ENCODE assay signal across 21 cellular contexts in the genomic region with DNA sequence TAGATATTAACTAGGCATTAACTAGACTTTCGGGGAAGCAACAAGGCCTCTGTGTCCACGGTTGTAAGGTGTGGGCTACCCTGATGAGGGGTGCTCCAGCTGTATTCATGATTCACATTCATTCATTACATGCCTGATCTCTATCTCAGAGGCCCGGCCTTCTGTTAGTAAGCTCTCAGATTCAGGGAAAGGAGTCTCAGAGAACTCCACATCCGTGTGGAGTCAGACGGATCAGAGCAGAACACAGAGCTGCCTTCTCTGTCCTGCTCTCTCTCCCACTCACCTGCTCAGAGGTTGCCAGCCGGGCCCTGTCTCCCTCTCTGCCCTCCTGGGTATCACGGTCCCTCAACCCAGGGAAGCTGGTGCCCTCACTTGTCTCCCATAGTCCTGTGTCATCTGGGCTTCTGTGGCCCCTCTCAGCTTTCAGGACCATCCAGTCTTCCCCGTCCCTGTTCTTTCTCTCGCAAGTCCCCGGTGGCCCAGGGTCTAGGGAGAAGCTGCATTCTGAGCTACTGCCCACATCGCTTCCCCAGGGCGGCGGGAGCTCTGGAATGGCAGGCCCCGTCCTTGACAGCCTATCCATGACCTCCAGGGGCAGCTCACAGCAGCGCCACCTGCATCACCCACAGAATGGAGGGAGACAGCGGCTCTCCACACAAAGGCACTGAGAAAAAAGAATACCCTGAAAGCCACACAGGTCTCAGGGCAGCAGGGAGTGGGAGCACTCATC. TPM values are rescaled to one million over a fixed set of nuclear protein-coding genes. Genes with fewer than 3 reads are reported as not detected.
DNase-seq lines count a peak whose midpoint lies in the region; ATAC-seq and TF ChIP-seq lines count a peak whose summit lies in the region.
"Had no signal": no experiment of that assay in that cellular context is flagged by ENCODE, and none has a peak within 500 bp of the region (broad histone marks: within the 10 kb centered on the region; RNA-seq: fewer than 3 reads in every experiment).

No MANE protein-coding gene starts in this region.

- no peak overlapping the region for H3K4me3 ChIP-seq in GM23338
- H3K4me3 ChIP-seq: HAP-1, SK-N-MC had no signal

- no peaks in the 10 kb centered on the region for H3F3A ChIP-seq in GM23338 (replicated peaks; ENCODE audit: low read depth)

- H3K79me2 ChIP-seq in GM23338 (replicated peaks; ENCODE audit: insufficient read depth), result no peaks in the 10 kb centered on the region

- no peaks in the 10 kb centered on the region for H3K9me2 ChIP-seq in GM23338 (ENCODE audit: insufficient read depth)

- peaks cover 13% of the 10 kb centered on the region for H3K27me3 Mint-ChIP-seq in GM23338 (ENCODE audit: insufficient read depth, low read depth, poor library complexity)
- peaks cover 9% of the 10 kb centered on the region for H3K27me3 Mint-ChIP-seq in activated naive CD4-positive, alpha-beta T cell treated with anti-CD3 and anti-CD28 coated beads, Interleukin-2, amount 10 ng/mL, durations not matched to agents 7 days and 5 days
- H3K27me3 Mint-ChIP-seq: CD4-positive, alpha-beta T cell had no signal

- H4K20me1 ChIP-seq in GM23338 (replicated peaks; ENCODE audit: insufficient read depth), result no peaks in the 10 kb centered on the region

- no peaks in the 10 kb centered on the region; the same call in 2 of the 3 replicates for H3K9me3 Mint-ChIP-seq in GM23338
- no peaks in the 10 kb centered on the region for H3K9me3 Mint-ChIP-seq in activated naive CD4-positive, alpha-beta T cell treated with anti-CD3 and anti-CD28 coated beads, Interleukin-2, amount 10 ng/mL, durations not matched to agents 7 days and 5 days
- H3K9me3 Mint-ChIP-seq: CD4-positive, alpha-beta T cell had no signal

- no peak overlapping the region for H2AFZ ChIP-seq in GM23338

- H3K36me3 ChIP-seq in GM23338 (ENCODE audit: insufficient read depth), result no peaks in the 10 kb centered on the region
- H3K36me3 ChIP-seq: BE2C, HAP-1 had no signal

- CTCF ChIA-PET in activated naive CD4-positive, alpha-beta T cell treated with anti-CD3 and anti-CD28 coated beads, Interleukin-2, amount 10 ng/mL, durations not matched to agents 7 days and 5 days (lab: Charles Lee), result interaction anchor here (1.5 kb wide), 2 partner anchors 11 to 53 kb away, joined by 4 to 5 read pairs; no protein-coding TSS in a partner anchor

- H3K4me2 ChIP-seq in GM23338, result no peak overlapping the region

- ATAC-seq in GM23338, result peak; percentile 8; the same call in 1 of the 3 replicates

- H3K4me3 Mint-ChIP-seq in GM23338, result no peak overlapping the region
- no peak overlapping the region for H3K4me3 Mint-ChIP-seq in activated naive CD4-positive, alpha-beta T cell treated with anti-CD3 and anti-CD28 coated beads, Interleukin-2, amount 10 ng/mL, durations not matched to agents 7 days and 5 days
- H3K4me3 Mint-ChIP-seq: CD4-positive, alpha-beta T cell had no signal

- H3K27ac Mint-ChIP-seq in GM23338, result no peak overlapping the region
- no peak overlapping the region for H3K27ac Mint-ChIP-seq in activated naive CD4-positive, alpha-beta T cell treated with anti-CD3 and anti-CD28 coated beads, Interleukin-2, amount 10 ng/mL, durations not matched to agents 7 days and 5 days
- H3K27ac Mint-ChIP-seq: CD4-positive, alpha-beta T cell had no signal

- intact Hi-C loops in posterior vena cava (cut with DNase I), result no loop called here

- H3K4me1 Mint-ChIP-seq in GM23338, result peaks cover 24% of the 10 kb centered on the region
- H3K4me1 Mint-ChIP-seq in activated naive CD4-positive, alpha-beta T cell treated with anti-CD3 and anti-CD28 coated beads, Interleukin-2, amount 10 ng/mL, durations not matched to agents 7 days and 5 days, result no peaks in the 10 kb centered on the region

- no peaks in the 10 kb centered on the region for H3K36me3 Mint-ChIP-seq in GM23338 (ENCODE audit: low read depth)
- no peaks in the 10 kb centered on the region for H3K36me3 Mint-ChIP-seq in activated naive CD4-positive, alpha-beta T cell treated with anti-CD3 and anti-CD28 coated beads, Interleukin-2, amount 10 ng/mL, durations not matched to agents 7 days and 5 days

- H3K27ac ChIP-seq in GM23338 (ENCODE audit: low read depth), result no peak overlapping the region
- H3K27ac ChIP-seq: SK-N-MC had no signal

- TF ChIP-seq CTCF in GM23338 (conservative IDR thresholded peaks at IDR 0.05; ENCODE audit: low read depth in 2 of 2), result 0 out of 4 replicates have a peak, but pooled peaks of 1 of the 2 experiments have one; percentile 13

- no peaks in the 10 kb centered on the region for H3K27me3 ChIP-seq in GM23338 (ENCODE audit: insufficient read depth)
- H3K27me3 ChIP-seq: BE2C had no signal

- H3K4me1 ChIP-seq in GM23338 (ENCODE audit: insufficient read depth), result peaks cover 8% of the 10 kb centered on the region
- H3K4me1 ChIP-seq: BE2C, HAP-1 had no signal

- no peak for DNase-seq in GM23338 (ENCODE audit: low spot score)
- DNase-seq in NCI-H526 (lab: John Stamatoyannopoulos, UW), result peak; percentile 51 to 68
- DNase-seq in kidney tubule cell (ENCODE audit: low spot score), result peak; percentile 8
- peak; percentile 58 for DNase-seq in posterior vena cava (ENCODE audit: low spot score)
- DNase-seq in DMS79 treated with DMSO at 0.1 percent for 48 hours (lab: John Stamatoyannopoulos, UW), result no peak
- no peak for DNase-seq in activated naive CD4-positive, alpha-beta T cell treated with Interleukin-2 at 50 U/mL for 16 hours
- DNase-seq in activated naive CD4-positive, alpha-beta T cell treated with anti-CD3 and anti-CD28 coated beads, Interleukin-2, amount 10 ng/mL, durations not matched to agents 7 days and 5 days, result no peak
- DNase-seq: BE2C; CD4-positive, alpha-beta T cell; COR-L47; DMS79; Karpas-422; NCI-H1694; NCI-H2081; NCI-H446 treated with DMSO at 0.1 percent for 48 hours; NCI-H748 treated with DMSO at 0.1 percent for 48 hours; SHP77 treated with DMSO at 0.1 percent for 48 hours had no signal

TF ChIP-seq in GM23338, 12 proteins besides CTCF, POLR2A, EP300 and RAD21 (continues in another document):
- TF ChIP-seq STAT1 (IDR thresholded peaks at IDR 0.05; ENCODE audit: unreplicated experiment), result no peak
- TF ChIP-seq REST (IDR thresholded peaks at IDR 0.05; ENCODE audit: unreplicated experiment), result no peak
- TF ChIP-seq ETS1 (IDR thresholded peaks at IDR 0.05), result no peak

RNA-seq across cellular contexts. Expression of gene TP53AIP1, which starts 4.3 kb away (rescaled TPM):
- total RNA-seq in GM23338 (2014; rRNA removed; shearing (Covaris generic)), result 0.07 TPM in 1 of 2 replicates, not detected in the other
- polyA plus RNA-seq in GM23338 (2016; fragmentation: Nextera tagmentation; extraction: Ambion mirVana), result not detected in 2 replicates
- not detected for total RNA-seq in posterior vena cava
- total RNA-seq: M059J had no signal

RNA-seq across cellular contexts. Expression of gene KCNJ5, which starts 47.2 kb away (rescaled TPM):
- total RNA-seq in GM23338 (2014; rRNA removed; shearing (Covaris generic)), result not detected in 2 replicates
- polyA plus RNA-seq in GM23338 (2016; fragmentation: Nextera tagmentation; extraction: Ambion mirVana), result not detected in 2 replicates
- total RNA-seq in posterior vena cava, result 1 to 10 TPM in 1 of 2 donors, under 1 TPM in 1; 0.52 to 1.9 TPM
- total RNA-seq: A673, M059J had no signal

Comparison
In these comparisons a context has a peak if more than half of its experiments do, and no peak if none do; other contexts are left out.
1. DNase-seq: peak in NCI-H526 (2 of 2), kidney tubule cell (single experiment) and posterior vena cava (single experiment); none in GM23338 (single experiment), DMS79 treated with DMSO at 0.1 percent for 48 hours (single experiment), activated naive CD4-positive, alpha-beta T cell treated with Interleukin-2 at 50 U/mL for 16 hours (single experiment) and activated naive CD4-positive, alpha-beta T cell treated with anti-CD3 and anti-CD28 coated beads, Interleukin-2, amount 10 ng/mL, durations not matched to agents 7 days and 5 days (single experiment).